Comparison of ENCODE assay signal across 20 cellular contexts in genomic region chr1:116857092-116857491, GRCh38.
"Had no signal": no experiment of that assay in that cellular context is flagged by ENCODE, and none has a peak within 500 bp of the region (broad histone marks: within the 10 kb centered on the region; RNA-seq: fewer than 3 reads in every experiment).

No MANE protein-coding gene starts in this region.

- H3K9me3 ChIP-seq: heart left ventricle, neutrophil, psoas muscle, right lobe of liver, spleen, testis, tibial nerve had no signal

- H3K4me1 ChIP-seq: psoas muscle had no signal

- DNase-seq: cerebellar nuclear complex; dermis blood vessel endothelial cell; foreskin melanocyte; heart left ventricle; hippocampal formation; kidney glomerular epithelial cell; midbrain; psoas muscle; retina; right lobe of liver; spleen; stimulated activated CD4-positive, alpha-beta T cell treated with anti-CD3 and anti-CD28 coated beads, Interleukin-15, amount 100 ng/mL, for 24 hours; stimulated activated CD4-positive, alpha-beta T cell treated with anti-CD3 and anti-CD28 coated beads, Interleukin-1b, Interleukin-23, amount 100 ng/mL, for 48 hours; stimulated activated CD4-positive, alpha-beta T cell treated with anti-CD3 and anti-CD28 coated beads, Interleukin-4, amount 100 ng/mL, for 24 hours; stimulated activated naive B cell treated with anti-CD40 and anti-IgM and Interleukin-4, amounts not matched to agents 10 μg/mL and 1 μg/mL and 100 μg/mL, for 72 hours; stimulated activated naive CD8-positive, alpha-beta T cell treated with anti-CD3 and anti-CD28 coated beads, Interleukin-15, amount 100 ng/mL, for 72 hours; testis had no signal

- H3K27ac ChIP-seq: neutrophil, psoas muscle, right lobe of liver, spleen, testis, tibial nerve had no signal

- H3K27me3 ChIP-seq: heart left ventricle, right lobe of liver, spleen, testis, tibial nerve had no signal

- ATAC-seq: heart left ventricle; natural killer cell treated with Interleukin-12 subunit alpha and Interleukin-12 subunit beta and Interleukin-15 and Interleukin-18, amount 100 ng/mL, for 72 hours; psoas muscle; right lobe of liver; stimulated activated naive B cell treated with anti-CD40 and anti-IgM and Interleukin-4, amounts not matched to agents 10 μg/mL and 1 μg/mL and 100 μg/mL, for 72 hours; stimulated activated naive CD8-positive, alpha-beta T cell treated with anti-CD3 and anti-CD28 coated beads, Interleukin-15, amount 100 ng/mL, for 72 hours had no signal

- H3K4me3 ChIP-seq: heart left ventricle, psoas muscle, right lobe of liver, spleen, testis, tibial nerve had no signal

- H3K36me3 ChIP-seq: heart left ventricle, neutrophil, right lobe of liver, spleen, tibial nerve had no signal
